In genomic region chr4:94202769-94203168, GRCh38 we compare ENCODE assay signal across 11 cellular contexts.
"Had no signal": no experiment of that assay in that cellular context is flagged by ENCODE, and none has a peak within 500 bp of the region (broad histone marks: within the 10 kb centered on the region; RNA-seq: fewer than 3 reads in every experiment).

No MANE protein-coding gene starts in this region.

- H3K4me2 ChIP-seq: GM23338 had no signal

- H3K27ac ChIP-seq: GM23248 had no signal

- H3K4me3 ChIP-seq: GM23248, GM23338, HAP-1 had no signal

- DNase-seq: GM23248, GOT3, H7, H9, HCEC 1CT, HFFc6 had no signal

- H2AFZ ChIP-seq: GM23248, GM23338 had no signal

- H3K36me3 ChIP-seq: HAP-1 had no signal

- H3K9ac ChIP-seq: GM23248 had no signal

- ATAC-seq: GM23338, HCT116 had no signal

- H3K4me1 ChIP-seq: HAP-1 had no signal

- FAIRE-seq: H1, H54 had no signal

- H3K9me3 ChIP-seq: HAP-1 had no signal
